8 cellular contexts compared by ENCODE assay signal in genomic region chr19:3324405-3324856, GRCh38. TPM values are rescaled to one million over a fixed set of nuclear protein-coding genes. Genes with fewer than 3 reads are reported as not detected.
A peak's percentile ranks its signal among the peaks of the same experiment; 100 is the strongest.
DNase-seq lines count a peak whose midpoint lies in the region; ATAC-seq and TF ChIP-seq lines count a peak whose summit lies in the region.

No MANE protein-coding gene starts in this region.

- ATAC-seq in left cardiac atrium: peak in 1 of 2 donors; percentile 58
- no peak for ATAC-seq in GM19455 (IDR thresholded peaks at IDR 0.05; ENCODE audit: unreplicated experiment)

- peak; percentile 79 for DNase-seq in GM13977 (ENCODE audit: low spot score)
- peak; percentile 71 for DNase-seq in RPMI8226
- DNase-seq in activated effector memory CD4-positive, alpha-beta T cell treated with Interleukin-2 at 50 U/mL for 16 hours: peak; percentile 53
- peak; percentile 63 for DNase-seq in left cardiac atrium
- peak; percentile 74 to 76 for DNase-seq in stimulated activated CD4-positive, alpha-beta T cell treated with anti-CD3 and anti-CD28 coated beads, Interleukin-1b, Interleukin-23, amount 100 ng/mL, for 4 hours (ENCODE audit: low read depth in 2 of 2)
- DNase-seq in globus pallidus (ENCODE audit: low spot score): no peak
- no peak for DNase-seq in COR-L47 (lab: John Stamatoyannopoulos, UW)

- intact Hi-C loops in left cardiac atrium (cut with DNase I): loop anchor here in 1 of 2 donors (5.0 to 10.0 kb wide), 2 partner anchors 110 to 153 kb away; no protein-coding TSS in a partner anchor

- in situ Hi-C loops in GM13977 (cut with MboI; ENCODE audit: low pct_unique_long_range_greater_than_20kb, low sequenced_read_pairs, unreplicated experiment): no loop called here

- TF ChIP-seq CTCF in GM13977 (IDR thresholded peaks at IDR 0.05; ENCODE audit: extremely low read depth, insufficient read depth, missing control alignments): peak; percentile 81

RNA-seq across cellular contexts. Expression of gene NFIC, which starts 42.0 kb away (rescaled TPM):
- total RNA-seq in left cardiac atrium: 100 to 1,000 TPM; 144 to 173 TPM

Comparison
In these comparisons a context has a peak if more than half of its experiments do, and no peak if none do; other contexts are left out.
1. DNase-seq: peak in GM13977 (single experiment), RPMI8226 (single experiment), activated effector memory CD4-positive, alpha-beta T cell treated with Interleukin-2 at 50 U/mL for 16 hours (single experiment), left cardiac atrium (single experiment) and stimulated activated CD4-positive, alpha-beta T cell treated with anti-CD3 and anti-CD28 coated beads, Interleukin-1b, Interleukin-23, amount 100 ng/mL, for 4 hours (2 of 2); none in globus pallidus (single experiment) and COR-L47 (single experiment).